In genomic region chr2:125543968-125544514, GRCh38 we compare ENCODE assay signal across 27 cellular contexts.
DNase-seq lines count a peak whose midpoint lies in the region; ATAC-seq, FAIRE-seq and TF ChIP-seq lines count a peak whose summit lies in the region.
"Had no signal": no experiment of that assay in that cellular context is flagged by ENCODE, and none has a peak within 500 bp of the region (broad histone marks: within the 10 kb centered on the region; RNA-seq: fewer than 3 reads in every experiment).

No MANE protein-coding gene starts in this region.

- CTCF ChIA-PET in HepG2 (lab: Yijun Ruan, JAX; ENCODE audit: low intra/inter-chr PET ratio, low total read pairs) = no interaction called here

- no peak for TF ChIP-seq POLR2A in HepG2 (IDR thresholded peaks at IDR 0.05; ENCODE audit: insufficient read depth in 1 of 2, low read depth in 2 of 2, low read length in 2 of 2)
- no peak for TF ChIP-seq POLR2A in right lobe of liver (IDR thresholded peaks at IDR 0.05)

- H3K9me3 ChIP-seq in HepG2 (ENCODE audit: low read length) (peaks cover 81% of the 10 kb centered on the region), right lobe of liver (no peaks in the 10 kb centered on the region)
- H3K9me3 ChIP-seq: BLaER1, SJCRH30 had no signal

- no peak for TF ChIP-seq RAD21 in HepG2 (CRISPR knock-in tag; IDR thresholded peaks at IDR 0.05)

- H3K9ac ChIP-seq in HepG2 (ENCODE audit: insufficient read depth, low read depth, low read length) = no peak overlapping the region
- H3K9ac ChIP-seq: BLaER1 had no signal

- H4K20me1 ChIP-seq in HepG2 (ENCODE audit: insufficient read depth, low read length) = no peaks in the 10 kb centered on the region
- H4K20me1 ChIP-seq: BLaER1 had no signal

- H3K36me3 ChIP-seq in HepG2 (replicated peaks in 1 of 2; ENCODE audit: control insufficient read depth in 1 of 2, insufficient read depth in 2 of 2, low read length in 2 of 2) (no peaks in the 10 kb centered on the region), right lobe of liver (no peaks in the 10 kb centered on the region)
- H3K36me3 ChIP-seq: BLaER1, MG63, SJCRH30 had no signal

- H3K4me1 ChIP-seq in HepG2 (ENCODE audit: insufficient read depth, low read length) = no peaks in the 10 kb centered on the region
- no peaks in the 10 kb centered on the region for H3K4me1 ChIP-seq in right lobe of liver
- H3K4me1 ChIP-seq: BLaER1, SJCRH30 had no signal

- no peak for FAIRE-seq in HepG2 (lab: Jason Lieb, UNC)
- FAIRE-seq: GM12892, GM19239, H54 had no signal

- BruUV-seq in HepG2 (replicated peaks; lab: Mats Ljungman, UMichigan) = no TSS peak

- intact Hi-C loops in HepG2 (cut with micrococcal nuclease; ENCODE audit: unreplicated experiment) (no loop called here), right lobe of liver (cut with DNase I) (no loop called here)

- no peak overlapping the region for H2AFZ ChIP-seq in HepG2 (ENCODE audit: low read length)

- no peak overlapping the region for H3K27ac ChIP-seq in HepG2 (ENCODE audit: extremely low read length, insufficient read depth, low read length)
- no peak overlapping the region for H3K27ac ChIP-seq in right lobe of liver
- H3K27ac ChIP-seq: BLaER1, SJCRH30 had no signal

- no peak for DNase-seq in HepG2 (ENCODE audit: low spot score)
- no peak for DNase-seq in right lobe of liver
- peak; percentile 46 for DNase-seq in NCI-H82 treated with DMSO at 0.1 percent for 48 hours (lab: John Stamatoyannopoulos, UW; ENCODE audit: unreplicated experiment)
- DNase-seq in kidney tubule cell (ENCODE audit: low spot score) = peak; percentile 1
- DNase-seq in NOMO-1 treated with DMSO at 0.1 percent for 48 hours (lab: John Stamatoyannopoulos, UW; ENCODE audit: unreplicated experiment) = no peak
- DNase-seq in NCI-H748 (lab: John Stamatoyannopoulos, UW; ENCODE audit: unreplicated experiment) = no peak
- no peak for DNase-seq in NCI-H2196 treated with DMSO at 0.1 percent for 48 hours (lab: John Stamatoyannopoulos, UW; ENCODE audit: unreplicated experiment)
- DNase-seq in NCI-H2196 (lab: John Stamatoyannopoulos, UW; ENCODE audit: unreplicated experiment) = no peak
- DNase-seq: 8988T; CD4-positive, alpha-beta T cell; COR-L47; DMS 273 treated with DMSO at 0.1 percent for 48 hours; DND-41; Kasumi-1; MG63; NCI-H2029; NCI-H226; NCI-H510A; NCI-H69; PC-3; SJCRH30 had no signal

- no peak overlapping the region for H3K4me2 ChIP-seq in HepG2 (ENCODE audit: low read depth, low read length)
- H3K4me2 ChIP-seq: BLaER1 had no signal

- POLR2A ChIA-PET in HepG2 (lab: Yijun Ruan, JAX) = no interaction called here

- no peaks in the 10 kb centered on the region for H3K79me2 ChIP-seq in HepG2 (ENCODE audit: insufficient read depth, low read length)

- no peaks in the 10 kb centered on the region for H3K27me3 ChIP-seq in HepG2 (ENCODE audit: control insufficient read depth in 1 of 2, insufficient read depth in 2 of 2, low read length in 2 of 2)
- H3K27me3 ChIP-seq in right lobe of liver = no peaks in the 10 kb centered on the region
- H3K27me3 ChIP-seq: BLaER1, MG63, SJCRH30 had no signal

- 0% methylated on average over 1 of the region's 1 CpG for WGBS in HepG2 (ENCODE audit: low lambda C conversion rate)
- WGBS in right lobe of liver (ENCODE audit: insufficient coverage, low coverage, low lambda C conversion rate, missing lambda C conversion rate) = 53% methylated on average over 1 of the region's 1 CpG

- in situ Hi-C loops in HepG2 (cut with HindIII; ENCODE audit: extremely low pct_ligation_motif_present, low pct_unique_long_range_greater_than_20kb) = no loop called here

- TF ChIP-seq EP300 in HepG2 (IDR thresholded peaks at IDR 0.05; ENCODE audit: low read depth in 2 of 2, low read length in 2 of 2) (no peak), HepG2 (CRISPR knock-in tag; IDR thresholded peaks at IDR 0.05; ENCODE audit: borderline replicate concordance) (no peak)

- H3K4me3 ChIP-seq in HepG2 (replicated peaks in 1 of 3; ENCODE audit: insufficient read depth in 1 of 3, low read depth in 2 of 3, low read length in 3 of 3) (no peak overlapping the region), right lobe of liver (no peak overlapping the region)
- H3K4me3 ChIP-seq: BLaER1, MG63, SJCRH30 had no signal

- TF ChIP-seq CTCF in HepG2 (CRISPR knock-in tag; IDR thresholded peaks at IDR 0.05) (no peak), right lobe of liver (IDR thresholded peaks at IDR 0.05) (no peak)

- ATAC-seq in HepG2 = no peak
- ATAC-seq in right lobe of liver = no peak
- ATAC-seq: PC-3, Right ventricle myocardium inferior, SK-N-SH treated with all-trans-retinoic acid at 6 μM for 48 hours had no signal

TF ChIP-seq in HepG2, 621 proteins besides CTCF, POLR2A, EP300 and RAD21 (continues in another document):
- no peak for TF ChIP-seq HNRNPL (IDR thresholded peaks at IDR 0.05; ENCODE audit: low read depth, low read length)
- peak; percentile 68 for TF ChIP-seq MAFF (IDR thresholded peaks at IDR 0.05; ENCODE audit: low read depth, low read length)
- TF ChIP-seq ZNF576 (CRISPR knock-in tag; IDR thresholded peaks at IDR 0.05) = no peak
- no peak for TF ChIP-seq FOXO1 (CRISPR knock-in tag; IDR thresholded peaks at IDR 0.05)
- 0 out of 2 replicates have a peak, but pooled peaks have one; percentile 12 for TF ChIP-seq CREB1 (IDR thresholded peaks at IDR 0.05)
- TF ChIP-seq CREB1 (CRISPR knock-in tag; IDR thresholded peaks at IDR 0.05) = no peak
- TF ChIP-seq GABPA (IDR thresholded peaks at IDR 0.05; ENCODE audit: low read depth, low read length) = no peak
- TF ChIP-seq GABPA (CRISPR knock-in tag; IDR thresholded peaks at IDR 0.05; ENCODE audit: low read depth) = no peak
- TF ChIP-seq ZSCAN22 (CRISPR knock-in tag; IDR thresholded peaks at IDR 0.05) = no peak
- no peak for TF ChIP-seq ZNF652 (CRISPR knock-in tag; IDR thresholded peaks at IDR 0.05; ENCODE audit: borderline replicate concordance, low read depth)
- no peak for TF ChIP-seq HMG20A (CRISPR knock-in tag; IDR thresholded peaks at IDR 0.05; ENCODE audit: borderline replicate concordance)
- no peak for TF ChIP-seq AGO2 (optimal IDR thresholded peaks at IDR 0.05; ENCODE audit: low read depth, low read length)
- TF ChIP-seq ZFYVE20 (CRISPR knock-in tag; IDR thresholded peaks at IDR 0.05; ENCODE audit: borderline replicate concordance, low read depth) = no peak
- TF ChIP-seq, protein P1, sequence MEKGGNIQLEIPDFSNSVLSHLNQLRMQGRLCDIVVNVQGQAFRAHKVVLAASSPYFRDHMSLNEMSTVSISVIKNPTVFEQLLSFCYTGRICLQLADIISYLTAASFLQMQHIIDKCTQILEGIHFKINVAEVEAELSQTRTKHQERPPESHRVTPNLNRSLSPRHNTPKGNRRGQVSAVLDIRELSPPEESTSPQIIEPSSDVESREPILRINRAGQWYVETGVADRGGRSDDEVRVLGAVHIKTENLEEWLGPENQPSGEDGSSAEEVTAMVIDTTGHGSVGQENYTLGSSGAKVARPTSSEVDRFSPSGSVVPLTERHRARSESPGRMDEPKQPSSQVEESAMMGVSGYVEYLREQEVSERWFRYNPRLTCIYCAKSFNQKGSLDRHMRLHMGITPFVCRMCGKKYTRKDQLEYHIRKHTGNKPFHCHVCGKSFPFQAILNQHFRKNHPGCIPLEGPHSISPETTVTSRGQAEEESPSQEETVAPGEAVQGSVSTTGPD (CRISPR knock-in tag; IDR thresholded peaks at IDR 0.05) = no peak
- TF ChIP-seq SNAPC5 (CRISPR knock-in tag; IDR thresholded peaks at IDR 0.05; ENCODE audit: borderline replicate concordance) = no peak
- no peak for TF ChIP-seq ASH2L (IDR thresholded peaks at IDR 0.05; ENCODE audit: insufficient read length, low read depth, low read length)
- TF ChIP-seq, protein P2, sequence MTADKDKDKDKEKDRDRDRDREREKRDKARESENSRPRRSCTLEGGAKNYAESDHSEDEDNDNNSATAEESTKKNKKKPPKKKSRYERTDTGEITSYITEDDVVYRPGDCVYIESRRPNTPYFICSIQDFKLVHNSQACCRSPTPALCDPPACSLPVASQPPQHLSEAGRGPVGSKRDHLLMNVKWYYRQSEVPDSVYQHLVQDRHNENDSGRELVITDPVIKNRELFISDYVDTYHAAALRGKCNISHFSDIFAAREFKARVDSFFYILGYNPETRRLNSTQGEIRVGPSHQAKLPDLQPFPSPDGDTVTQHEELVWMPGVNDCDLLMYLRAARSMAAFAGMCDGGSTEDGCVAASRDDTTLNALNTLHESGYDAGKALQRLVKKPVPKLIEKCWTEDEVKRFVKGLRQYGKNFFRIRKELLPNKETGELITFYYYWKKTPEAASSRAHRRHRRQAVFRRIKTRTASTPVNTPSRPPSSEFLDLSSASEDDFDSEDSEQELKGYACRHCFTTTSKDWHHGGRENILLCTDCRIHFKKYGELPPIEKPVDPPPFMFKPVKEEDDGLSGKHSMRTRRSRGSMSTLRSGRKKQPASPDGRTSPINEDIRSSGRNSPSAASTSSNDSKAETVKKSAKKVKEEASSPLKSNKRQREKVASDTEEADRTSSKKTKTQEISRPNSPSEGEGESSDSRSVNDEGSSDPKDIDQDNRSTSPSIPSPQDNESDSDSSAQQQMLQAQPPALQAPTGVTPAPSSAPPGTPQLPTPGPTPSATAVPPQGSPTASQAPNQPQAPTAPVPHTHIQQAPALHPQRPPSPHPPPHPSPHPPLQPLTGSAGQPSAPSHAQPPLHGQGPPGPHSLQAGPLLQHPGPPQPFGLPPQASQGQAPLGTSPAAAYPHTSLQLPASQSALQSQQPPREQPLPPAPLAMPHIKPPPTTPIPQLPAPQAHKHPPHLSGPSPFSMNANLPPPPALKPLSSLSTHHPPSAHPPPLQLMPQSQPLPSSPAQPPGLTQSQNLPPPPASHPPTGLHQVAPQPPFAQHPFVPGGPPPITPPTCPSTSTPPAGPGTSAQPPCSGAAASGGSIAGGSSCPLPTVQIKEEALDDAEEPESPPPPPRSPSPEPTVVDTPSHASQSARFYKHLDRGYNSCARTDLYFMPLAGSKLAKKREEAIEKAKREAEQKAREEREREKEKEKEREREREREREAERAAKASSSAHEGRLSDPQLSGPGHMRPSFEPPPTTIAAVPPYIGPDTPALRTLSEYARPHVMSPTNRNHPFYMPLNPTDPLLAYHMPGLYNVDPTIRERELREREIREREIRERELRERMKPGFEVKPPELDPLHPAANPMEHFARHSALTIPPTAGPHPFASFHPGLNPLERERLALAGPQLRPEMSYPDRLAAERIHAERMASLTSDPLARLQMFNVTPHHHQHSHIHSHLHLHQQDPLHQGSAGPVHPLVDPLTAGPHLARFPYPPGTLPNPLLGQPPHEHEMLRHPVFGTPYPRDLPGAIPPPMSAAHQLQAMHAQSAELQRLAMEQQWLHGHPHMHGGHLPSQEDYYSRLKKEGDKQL (CRISPR knock-in tag; IDR thresholded peaks at IDR 0.05; ENCODE audit: low read depth) = no peak

Comparison
In these comparisons a context has a peak if more than half of its experiments do, and no peak if none do; other contexts are left out.
1. DNase-seq: peak in NCI-H82 treated with DMSO at 0.1 percent for 48 hours (single experiment) and kidney tubule cell (single experiment); none in HepG2 (single experiment), right lobe of liver (0 of 3), NOMO-1 treated with DMSO at 0.1 percent for 48 hours (single experiment), NCI-H748 (single experiment), NCI-H2196 treated with DMSO at 0.1 percent for 48 hours (single experiment) and NCI-H2196 (single experiment).